34 cellular contexts compared by ENCODE assay signal in genomic region chr20:8372819-8373218, GRCh38.
DNase-seq lines count a peak whose midpoint lies in the region; ATAC-seq, FAIRE-seq and TF ChIP-seq lines count a peak whose summit lies in the region.
"Had no signal": no experiment of that assay in that cellular context is flagged by ENCODE, and none has a peak within 500 bp of the region (broad histone marks: within the 10 kb centered on the region; RNA-seq: fewer than 3 reads in every experiment).

No MANE protein-coding gene starts in this region.

- DNase-seq in SK-N-SH, result peak; percentile 36
- DNase-seq in K562 (ENCODE audit: extremely low read depth in 1 of 4, low spot score in 3 of 4), result peak in 1 of 4 experiments; percentile 3
- no peak for DNase-seq in NCI-H345 (lab: John Stamatoyannopoulos, UW)
- no peak for DNase-seq in activated T-cell treated with anti-CD3 and anti-CD28 coated beads, Interleukin-2, amount 50 U/mL, for 4 hours
- DNase-seq in foreskin melanocyte, result no peak
- DNase-seq: activated CD4-positive, alpha-beta T cell treated with anti-CD3 and anti-CD28 coated beads for 36 hours; activated CD8-positive, alpha-beta T cell treated with anti-CD3 and anti-CD28 coated beads for 36 hours; activated naive CD4-positive, alpha-beta T cell treated with anti-CD3 and anti-CD28 coated beads, Interleukin-2, amount 10 ng/mL, durations not matched to agents 7 days and 5 days; adrenal gland; body of pancreas; dermis blood vessel endothelial cell; DMS53; endodermal cell; foreskin fibroblast; heart left ventricle; left ventricle myocardium superior; NCI-H1436; right lobe of liver; stimulated activated CD4-positive, alpha-beta T cell treated with anti-CD3 and anti-CD28 coated beads, Interleukin-12 subunit alpha, Interleukin-12 subunit beta, amount 100 ng/mL, for 4 hours; stimulated activated CD4-positive, alpha-beta T cell treated with anti-CD3 and anti-CD28 coated beads, Interleukin-4, amount 100 ng/mL, for 1 hour; stomach; thyroid gland; uterus had no signal

- peak overlapping the region in 1 of 2 experiments; percentile 11; a peak in 1 of 4 replicates for H3K27ac ChIP-seq in SK-N-SH (ENCODE audit: low read depth in 2 of 2, low read length in 1 of 2)
- no peak overlapping the region for H3K27ac ChIP-seq in K562 (ENCODE audit: extremely low read depth, low read depth, low read length)
- H3K27ac ChIP-seq: adrenal gland, body of pancreas, heart left ventricle, neutrophil, prostate gland, right lobe of liver, stomach, thyroid gland, uterus had no signal

- H3K9ac ChIP-seq in SK-N-SH (no peak overlapping the region), Loucy (ENCODE audit: low read depth, low read length, poor library complexity, severe bottlenecking) (no peak overlapping the region), K562 (ENCODE audit: insufficient read depth in 1 of 2, low read depth in 2 of 2, low read length in 2 of 2) (no peak overlapping the region)

- H3K4me2 ChIP-seq in SK-N-SH (no peak overlapping the region), Loucy (ENCODE audit: low read depth, low read length, poor library complexity, severe bottlenecking) (peak overlapping the region; percentile 44), K562 (ENCODE audit: insufficient read depth, low read length) (no peak overlapping the region)

- no peaks in the 10 kb centered on the region for H3K9me2 ChIP-seq in SK-N-SH
- H3K9me2 ChIP-seq in Loucy (replicated peaks; ENCODE audit: low read depth, low read length), result no peaks in the 10 kb centered on the region

- no TSS peak for BruUV-seq in K562 (replicated peaks; lab: Mats Ljungman, UMichigan)

- H3K79me2 ChIP-seq in SK-N-SH (ENCODE audit: insufficient read depth) (no peaks in the 10 kb centered on the region), Loucy (ENCODE audit: insufficient read depth, low read length) (no peaks in the 10 kb centered on the region; the same call in 1 of the 2 replicates), K562 (ENCODE audit: control insufficient read depth, insufficient read depth, low read length) (no peaks in the 10 kb centered on the region)

- 69% methylated on average over 5 of the region's 5 CpGs for whole genome bisulfite sequencing in SK-N-SH (ENCODE audit: low lambda C conversion rate)
- 4% methylated on average over 5 of the region's 5 CpGs for WGBS in K562 (ENCODE audit: insufficient coverage, low coverage, missing lambda C conversion rate)

- no peaks in the 10 kb centered on the region for H3F3A ChIP-seq in SK-N-SH (replicated peaks; ENCODE audit: insufficient read depth)
- H3F3A ChIP-seq in Loucy (ENCODE audit: low read depth), result no peaks in the 10 kb centered on the region

- FAIRE-seq in K562 (lab: Jason Lieb, UNC), result no peak
- FAIRE-seq: keratinocyte had no signal

- CTCF ChIA-PET in SK-N-SH (lab: Yijun Ruan, JAX) (interaction anchor here (1.1 to 2.0 kb wide), 3 partner anchors 13 to 349 kb away, joined by 3 to 9 read pairs (median 4); no protein-coding TSS in a partner anchor), K562 (lab: Yijun Ruan, JAX; ENCODE audit: low intra/inter-chr PET ratio) (no interaction called here)

- H3K36me3 ChIP-seq in SK-N-SH (replicated peaks in 1 of 2; ENCODE audit: control insufficient read depth in 1 of 2, insufficient read depth in 2 of 2, low read length in 1 of 2) (peaks cover 0 to 5% of the 10 kb centered on the region in 2 experiments), Loucy (ENCODE audit: insufficient read depth, low read length) (no peaks in the 10 kb centered on the region), K562 (ENCODE audit: control insufficient read depth, insufficient read depth, low read length) (no peaks in the 10 kb centered on the region)
- H3K36me3 ChIP-seq: adrenal gland, heart left ventricle, neutrophil, prostate gland, right lobe of liver, stomach, thyroid gland, uterus had no signal

- intact Hi-C loops in K562 (cut with micrococcal nuclease), result no loop called here

- H3K9me3 Mint-ChIP-seq in activated T-cell treated with anti-CD3 and anti-CD28 coated beads, Interleukin-2, amount 50 U/mL, for 4 hours, result no peaks in the 10 kb centered on the region
- H3K9me3 Mint-ChIP-seq: activated CD8-positive, alpha-beta T cell treated with anti-CD3 and anti-CD28 coated beads for 36 hours; activated naive CD4-positive, alpha-beta T cell treated with anti-CD3 and anti-CD28 coated beads, Interleukin-2, amount 10 ng/mL, durations not matched to agents 7 days and 5 days; activated T-helper 17 cell treated with anti-CD3 and anti-CD28 coated beads, Interleukin-2, amount 50 U/mL, for 72 hours; endodermal cell had no signal

- TF ChIP-seq CTCF in SK-N-SH (IDR thresholded peaks at IDR 0.05) (no peak), Loucy (conservative IDR thresholded peaks at IDR 0.05; ENCODE audit: low read length) (no peak), K562 (IDR thresholded peaks at IDR 0.05 in 2 of 3, conservative IDR thresholded peaks at IDR 0.05 in 1 of 3; ENCODE audit: insufficient read depth in 2 of 3, low read depth in 1 of 3, low read length in 3 of 3) (no peak)

- no peaks in the 10 kb centered on the region for H3K27me3 Mint-ChIP-seq in activated T-cell treated with anti-CD3 and anti-CD28 coated beads, Interleukin-2, amount 50 U/mL, for 4 hours (ENCODE audit: low read depth)
- H3K27me3 Mint-ChIP-seq: activated CD4-positive, alpha-beta T cell treated with anti-CD3 and anti-CD28 coated beads for 36 hours; activated naive CD4-positive, alpha-beta T cell treated with anti-CD3 and anti-CD28 coated beads, Interleukin-2, amount 10 ng/mL, durations not matched to agents 7 days and 5 days; activated T-helper 17 cell treated with anti-CD3 and anti-CD28 coated beads, Interleukin-2, amount 50 U/mL, for 72 hours had no signal

- H3K9me3 ChIP-seq in SK-N-SH (no peaks in the 10 kb centered on the region), Loucy (ENCODE audit: insufficient read depth, low read depth, low read length) (no peaks in the 10 kb centered on the region), K562 (replicated peaks; ENCODE audit: control insufficient read depth, insufficient read depth, low read depth, low read length) (no peaks in the 10 kb centered on the region)
- H3K9me3 ChIP-seq: adrenal gland, body of pancreas, heart left ventricle, neutrophil, prostate gland, right lobe of liver, stomach, thyroid gland, uterus had no signal

- no peaks in the 10 kb centered on the region for H4K20me1 ChIP-seq in SK-N-SH (ENCODE audit: insufficient read depth)
- no peaks in the 10 kb centered on the region for H4K20me1 ChIP-seq in Loucy (ENCODE audit: insufficient read depth, low read length, poor library complexity, severe bottlenecking)
- H4K20me1 ChIP-seq in K562 (replicated peaks; ENCODE audit: control insufficient read depth, insufficient read depth, low read length), result no peaks in the 10 kb centered on the region

- H3K27me3 ChIP-seq in SK-N-SH (ENCODE audit: insufficient read depth), result no peaks in the 10 kb centered on the region
- H3K27me3 ChIP-seq in Loucy (ENCODE audit: insufficient read depth, low read length, poor library complexity, severe bottlenecking), result no peaks in the 10 kb centered on the region
- H3K27me3 ChIP-seq in K562 (ENCODE audit: control insufficient read depth in 2 of 2, insufficient read depth in 2 of 2, low read length in 2 of 2), result no peaks in the 10 kb centered on the region
- H3K27me3 ChIP-seq: adrenal gland, body of pancreas, heart left ventricle, neutrophil, right lobe of liver, stomach, thyroid gland, uterus had no signal

- no peak for ATAC-seq in SK-N-SH treated with all-trans-retinoic acid at 6 μM for 48 hours
- no peak for ATAC-seq in K562
- ATAC-seq in activated T-cell treated with anti-CD3 and anti-CD28 coated beads, Interleukin-2, amount 50 U/mL, for 4 hours, result no peak
- no peak for ATAC-seq in GM21786 (IDR thresholded peaks at IDR 0.05; ENCODE audit: unreplicated experiment)
- ATAC-seq: activated CD4-positive, alpha-beta T cell treated with anti-CD3 and anti-CD28 coated beads for 36 hours; activated CD8-positive, alpha-beta T cell treated with anti-CD3 and anti-CD28 coated beads for 36 hours; activated T-helper 17 cell treated with anti-CD3 and anti-CD28 coated beads, Interleukin-2, amount 50 U/mL, for 72 hours; body of pancreas; esophagus mucosa; HCT116; heart left ventricle; left ventricle myocardium superior; right lobe of liver had no signal

- H3K36me3 Mint-ChIP-seq in activated T-cell treated with anti-CD3 and anti-CD28 coated beads, Interleukin-2, amount 50 U/mL, for 4 hours (ENCODE audit: insufficient read depth), result no peaks in the 10 kb centered on the region
- H3K36me3 Mint-ChIP-seq: activated naive CD4-positive, alpha-beta T cell treated with anti-CD3 and anti-CD28 coated beads, Interleukin-2, amount 10 ng/mL, durations not matched to agents 7 days and 5 days had no signal

- no peaks in the 10 kb centered on the region for H3K9me1 ChIP-seq in K562 (ENCODE audit: control insufficient read depth, insufficient read depth, low read length)

- H2AFZ ChIP-seq in SK-N-SH (ENCODE audit: low read depth) (no peak overlapping the region), Loucy (ENCODE audit: low read length) (no peak overlapping the region), K562 (ENCODE audit: low read depth, low read length) (no peak overlapping the region)

- in situ Hi-C loops in K562 (cut with MboI), result no loop called here

- peaks cover 0 to 3% of the 10 kb centered on the region in 2 experiments; a peak in 2 of 4 replicates for H3K4me1 ChIP-seq in SK-N-SH (ENCODE audit: control insufficient read depth in 1 of 2, insufficient read depth in 2 of 2, low read depth in 1 of 2, low read length in 1 of 2)
- peaks cover 36% of the 10 kb centered on the region for H3K4me1 ChIP-seq in Loucy (ENCODE audit: insufficient read depth, low read length, poor library complexity, severe bottlenecking)
- H3K4me1 ChIP-seq in K562 (replicated peaks in 1 of 2; ENCODE audit: control insufficient read depth in 2 of 2, insufficient read depth in 2 of 2, low read length in 2 of 2), result no peaks in the 10 kb centered on the region
- H3K4me1 ChIP-seq: adrenal gland, body of pancreas, prostate gland, right lobe of liver, uterus had no signal

- peaks cover 4% of the 10 kb centered on the region for H3K4me1 Mint-ChIP-seq in activated T-cell treated with anti-CD3 and anti-CD28 coated beads, Interleukin-2, amount 50 U/mL, for 4 hours (ENCODE audit: low read depth)
- H3K4me1 Mint-ChIP-seq: activated naive CD4-positive, alpha-beta T cell treated with anti-CD3 and anti-CD28 coated beads, Interleukin-2, amount 10 ng/mL, durations not matched to agents 7 days and 5 days had no signal

- peak in 1 of 2 experiments; percentile 26; a peak in 1 of 4 replicates for TF ChIP-seq EP300 in SK-N-SH (IDR thresholded peaks at IDR 0.05; ENCODE audit: borderline replicate concordance in 1 of 2, low read depth in 1 of 2, low read length in 1 of 2)
- TF ChIP-seq EP300 in K562 (IDR thresholded peaks at IDR 0.05; ENCODE audit: low read length), result no peak

- H3K4me3 ChIP-seq in SK-N-SH (ENCODE audit: low read depth in 2 of 2, low read length in 1 of 2) (no peak overlapping the region), Loucy (ENCODE audit: low read length, poor library complexity, severe bottlenecking) (peak overlapping the region; percentile 18), K562 (no peak overlapping the region)
- H3K4me3 ChIP-seq: adrenal gland, body of pancreas, heart left ventricle, prostate gland, right lobe of liver, stomach, thyroid gland, uterus had no signal

- TF ChIP-seq POLR2A in K562 (conservative IDR thresholded peaks at IDR 0.05), result no peak

- TF ChIP-seq RAD21 in SK-N-SH (IDR thresholded peaks at IDR 0.05; ENCODE audit: low read length) (0 out of 2 replicates have a peak, but pooled peaks have one; percentile 6), K562 (CRISPR knock-in tag; conservative IDR thresholded peaks at IDR 0.05 in 1 of 2, IDR thresholded peaks at IDR 0.05 in 1 of 2) (no peak)

- no peak overlapping the region for H3K4me3 Mint-ChIP-seq in activated T-cell treated with anti-CD3 and anti-CD28 coated beads, Interleukin-2, amount 50 U/mL, for 4 hours
- H3K4me3 Mint-ChIP-seq: activated CD4-positive, alpha-beta T cell treated with anti-CD3 and anti-CD28 coated beads for 36 hours; activated CD8-positive, alpha-beta T cell treated with anti-CD3 and anti-CD28 coated beads for 36 hours; activated naive CD4-positive, alpha-beta T cell treated with anti-CD3 and anti-CD28 coated beads, Interleukin-2, amount 10 ng/mL, durations not matched to agents 7 days and 5 days; activated T-helper 17 cell treated with anti-CD3 and anti-CD28 coated beads, Interleukin-2, amount 50 U/mL, for 72 hours; B cell; endodermal cell; IgD-negative memory B cell had no signal

- POLR2A ChIA-PET in SK-N-SH (lab: Yijun Ruan, JAX) (no interaction called here), K562 (lab: Yijun Ruan, JAX) (no interaction called here)

Comparison
In these comparisons a context has a peak if more than half of its experiments do, and no peak if none do; other contexts are left out.
1. Of the 27 proteins assayed by ChIP-seq in both K562 and SK-N-SH: peak only in K562: none; only in SK-N-SH: FOXJ3, GATA2, RAD21 and RCOR1; in both: none; in neither: 22; mixed calls (peak in some experiments, not most) for 1.